In the genomic region with DNA sequence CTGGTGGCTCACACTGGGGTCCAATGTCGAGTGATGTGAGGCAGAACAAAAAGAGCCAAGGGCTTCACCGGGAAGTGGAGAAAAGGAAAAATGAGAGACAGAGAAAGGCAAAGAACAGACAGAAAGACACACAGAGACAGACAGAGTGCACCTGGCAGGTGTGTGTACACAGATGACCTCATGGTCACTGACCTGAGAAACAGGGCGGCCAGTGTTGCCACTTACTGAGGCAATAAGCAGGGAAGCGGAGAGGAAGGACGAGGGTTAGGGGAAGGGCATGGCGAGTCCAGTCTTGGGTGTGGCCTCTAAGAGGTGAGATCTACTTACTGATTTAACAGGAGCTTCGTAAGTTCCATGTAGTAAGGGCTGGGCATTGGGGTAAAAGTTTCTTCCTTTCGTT, we compare ENCODE assay signal across 1 cellular context.
TF ChIP-seq lines count a peak whose summit lies in the region.

No MANE protein-coding gene starts in this region.

TF ChIP-seq in liver, 16 proteins besides CTCF, POLR2A, EP300 and RAD21 (continued from another document):
- TF ChIP-seq, protein P1, sequence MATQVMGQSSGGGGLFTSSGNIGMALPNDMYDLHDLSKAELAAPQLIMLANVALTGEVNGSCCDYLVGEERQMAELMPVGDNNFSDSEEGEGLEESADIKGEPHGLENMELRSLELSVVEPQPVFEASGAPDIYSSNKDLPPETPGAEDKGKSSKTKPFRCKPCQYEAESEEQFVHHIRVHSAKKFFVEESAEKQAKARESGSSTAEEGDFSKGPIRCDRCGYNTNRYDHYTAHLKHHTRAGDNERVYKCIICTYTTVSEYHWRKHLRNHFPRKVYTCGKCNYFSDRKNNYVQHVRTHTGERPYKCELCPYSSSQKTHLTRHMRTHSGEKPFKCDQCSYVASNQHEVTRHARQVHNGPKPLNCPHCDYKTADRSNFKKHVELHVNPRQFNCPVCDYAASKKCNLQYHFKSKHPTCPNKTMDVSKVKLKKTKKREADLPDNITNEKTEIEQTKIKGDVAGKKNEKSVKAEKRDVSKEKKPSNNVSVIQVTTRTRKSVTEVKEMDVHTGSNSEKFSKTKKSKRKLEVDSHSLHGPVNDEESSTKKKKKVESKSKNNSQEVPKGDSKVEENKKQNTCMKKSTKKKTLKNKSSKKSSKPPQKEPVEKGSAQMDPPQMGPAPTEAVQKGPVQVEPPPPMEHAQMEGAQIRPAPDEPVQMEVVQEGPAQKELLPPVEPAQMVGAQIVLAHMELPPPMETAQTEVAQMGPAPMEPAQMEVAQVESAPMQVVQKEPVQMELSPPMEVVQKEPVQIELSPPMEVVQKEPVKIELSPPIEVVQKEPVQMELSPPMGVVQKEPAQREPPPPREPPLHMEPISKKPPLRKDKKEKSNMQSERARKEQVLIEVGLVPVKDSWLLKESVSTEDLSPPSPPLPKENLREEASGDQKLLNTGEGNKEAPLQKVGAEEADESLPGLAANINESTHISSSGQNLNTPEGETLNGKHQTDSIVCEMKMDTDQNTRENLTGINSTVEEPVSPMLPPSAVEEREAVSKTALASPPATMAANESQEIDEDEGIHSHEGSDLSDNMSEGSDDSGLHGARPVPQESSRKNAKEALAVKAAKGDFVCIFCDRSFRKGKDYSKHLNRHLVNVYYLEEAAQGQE (IDR thresholded peaks at IDR 0.05): peak; percentile 45
- TF ChIP-seq, protein P2, sequence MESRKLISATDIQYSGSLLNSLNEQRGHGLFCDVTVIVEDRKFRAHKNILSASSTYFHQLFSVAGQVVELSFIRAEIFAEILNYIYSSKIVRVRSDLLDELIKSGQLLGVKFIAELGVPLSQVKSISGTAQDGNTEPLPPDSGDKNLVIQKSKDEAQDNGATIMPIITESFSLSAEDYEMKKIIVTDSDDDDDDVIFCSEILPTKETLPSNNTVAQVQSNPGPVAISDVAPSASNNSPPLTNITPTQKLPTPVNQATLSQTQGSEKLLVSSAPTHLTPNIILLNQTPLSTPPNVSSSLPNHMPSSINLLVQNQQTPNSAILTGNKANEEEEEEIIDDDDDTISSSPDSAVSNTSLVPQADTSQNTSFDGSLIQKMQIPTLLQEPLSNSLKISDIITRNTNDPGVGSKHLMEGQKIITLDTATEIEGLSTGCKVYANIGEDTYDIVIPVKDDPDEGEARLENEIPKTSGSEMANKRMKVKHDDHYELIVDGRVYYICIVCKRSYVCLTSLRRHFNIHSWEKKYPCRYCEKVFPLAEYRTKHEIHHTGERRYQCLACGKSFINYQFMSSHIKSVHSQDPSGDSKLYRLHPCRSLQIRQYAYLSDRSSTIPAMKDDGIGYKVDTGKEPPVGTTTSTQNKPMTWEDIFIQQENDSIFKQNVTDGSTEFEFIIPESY (IDR thresholded peaks at IDR 0.05): no peak
- TF ChIP-seq NR2F2 (IDR thresholded peaks at IDR 0.05): no peak
- peak; percentile 24 for TF ChIP-seq HNF4G (IDR thresholded peaks at IDR 0.05)
- TF ChIP-seq GABPA (IDR thresholded peaks at IDR 0.05 in 1 of 2, conservative IDR thresholded peaks at IDR 0.05 in 1 of 2): no peak
- no peak for TF ChIP-seq TAF1 (conservative IDR thresholded peaks at IDR 0.05)
- peak; percentile 83 for TF ChIP-seq FOXA2 (IDR thresholded peaks at IDR 0.05)
- peak; percentile 51 to 76 for TF ChIP-seq HNF4A (conservative IDR thresholded peaks at IDR 0.05)
- TF ChIP-seq, protein P3, sequence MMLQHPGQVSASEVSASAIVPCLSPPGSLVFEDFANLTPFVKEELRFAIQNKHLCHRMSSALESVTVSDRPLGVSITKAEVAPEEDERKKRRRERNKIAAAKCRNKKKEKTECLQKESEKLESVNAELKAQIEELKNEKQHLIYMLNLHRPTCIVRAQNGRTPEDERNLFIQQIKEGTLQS (IDR thresholded peaks at IDR 0.05): no peak
